In the genomic region with DNA sequence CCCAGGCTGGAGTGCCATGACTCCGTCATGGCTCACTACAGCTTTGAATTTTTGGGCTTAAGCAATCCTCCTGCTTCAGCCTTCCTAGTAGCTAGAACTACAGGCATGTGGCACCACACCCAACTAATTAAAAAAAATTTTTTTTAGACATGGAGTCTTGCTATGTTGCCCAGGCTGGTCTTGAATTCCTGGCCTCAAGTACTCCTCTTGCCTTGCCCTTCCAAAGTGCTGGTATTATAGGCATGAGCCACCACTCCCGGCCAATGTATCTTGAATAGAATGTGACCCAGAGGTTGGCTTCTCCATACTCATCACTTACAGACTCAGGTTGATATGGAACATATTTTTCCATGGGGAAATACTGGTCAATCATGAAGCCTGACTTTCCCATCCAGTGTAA, we compare ENCODE assay signal across 18 cellular contexts. TPM values are rescaled to one million over a fixed set of nuclear protein-coding genes. Genes with fewer than 3 reads are reported as not detected.
A peak's percentile ranks its signal among the peaks of the same experiment; 100 is the strongest.
DNase-seq lines count a peak whose midpoint lies in the region; ATAC-seq and TF ChIP-seq lines count a peak whose summit lies in the region.
"Had no signal": no experiment of that assay in that cellular context is flagged by ENCODE, and none has a peak within 500 bp of the region (broad histone marks: within the 10 kb centered on the region; RNA-seq: fewer than 3 reads in every experiment).

No MANE protein-coding gene starts in this region.

- no peak overlapping the region for H3K4me3 Mint-ChIP-seq in dendritic cell treated with granulocyte-macrophage colony-stimulating factor and Interleukin-4, amounts not matched to agents 40 ng/mL and 50 ng/mL, for 4 days
- H3K4me3 Mint-ChIP-seq: CD4-positive, alpha-beta memory T cell had no signal

- 67 to 72% methylated on average over 2 of the region's 2 CpGs for WGBS in esophagus squamous epithelium, 2 donors

- H3K9me3 ChIP-seq in esophagus squamous epithelium = no peaks in the 10 kb centered on the region
- H3K9me3 ChIP-seq: A549, HAP-1 had no signal

- DNase-seq in esophagus squamous epithelium (lab: John Stamatoyannopoulos, UW) (no peak), H7 (no peak)
- DNase-seq in activated T-cell treated with anti-CD3 and anti-CD28 coated beads, Interleukin-2, amount 50 U/mL, for 1 hour = no peak
- DNase-seq: AML-193; CD4-positive, alpha-beta memory T cell; DMS153; DMS79; GDM1; IMR-90 had no signal

- TF ChIP-seq CTCF in C4-2B (conservative IDR thresholded peaks at IDR 0.05) (no peak), esophagus squamous epithelium (IDR thresholded peaks at IDR 0.05) (no peak)

- no peaks in the 10 kb centered on the region for H3K27me3 Mint-ChIP-seq in dendritic cell treated with granulocyte-macrophage colony-stimulating factor and Interleukin-4, amounts not matched to agents 40 ng/mL and 50 ng/mL, for 4 days
- H3K27me3 Mint-ChIP-seq: CD4-positive, alpha-beta memory T cell had no signal

- H3K36me3 Mint-ChIP-seq in dendritic cell treated with granulocyte-macrophage colony-stimulating factor and Interleukin-4, amounts not matched to agents 40 ng/mL and 50 ng/mL, for 4 days (ENCODE audit: low read depth) = no peaks in the 10 kb centered on the region
- H3K36me3 Mint-ChIP-seq: CD14-positive monocyte; CD4-positive, alpha-beta memory T cell had no signal

- peak overlapping the region; percentile 68 for H3K27ac ChIP-seq in C4-2B
- peak overlapping the region; percentile 22 to 83 (median 74) for H3K27ac ChIP-seq in esophagus squamous epithelium
- peak overlapping the region in 12 of 21 experiments; percentile 4 to 76 (median 54) for H3K27ac ChIP-seq in skin epidermis
- H3K27ac ChIP-seq: 22Rv1, A549 had no signal

- H3K9me3 Mint-ChIP-seq in dendritic cell treated with granulocyte-macrophage colony-stimulating factor and Interleukin-4, amounts not matched to agents 40 ng/mL and 50 ng/mL, for 4 days = no peaks in the 10 kb centered on the region
- H3K9me3 Mint-ChIP-seq: CD14-positive monocyte had no signal

- H3K4me3 ChIP-seq in esophagus squamous epithelium = no peak overlapping the region
- H3K4me3 ChIP-seq in skin epidermis = no peak overlapping the region
- H3K4me3 ChIP-seq in H7 (ENCODE audit: insufficient read depth, low read depth, low read length) = no peak overlapping the region
- H3K4me3 ChIP-seq: A549, HAP-1 had no signal

- H3K4me1 ChIP-seq in esophagus squamous epithelium = peaks cover 31 to 70% (median 31%) of the 10 kb centered on the region in 3 donors
- H3K4me1 ChIP-seq: HAP-1 had no signal

- no peaks in the 10 kb centered on the region for H3K27me3 ChIP-seq in esophagus squamous epithelium
- H3K27me3 ChIP-seq in H7 (ENCODE audit: control insufficient read depth, insufficient read depth, low read length) = no peaks in the 10 kb centered on the region

- intact Hi-C loops in dendritic cell treated with granulocyte-macrophage colony-stimulating factor and Interleukin-4, amounts not matched to agents 40 ng/mL and 50 ng/mL, for 4 days (cut with micrococcal nuclease) = no loop called here
- intact Hi-C loops in esophagus squamous epithelium (cut with DNase I) = loop anchor here (10.0 kb wide), 1 partner anchor 51 kb away; a partner anchor contains a TSS

- no peak for TF ChIP-seq POLR2A in esophagus squamous epithelium (IDR thresholded peaks at IDR 0.05)

- H3K36me3 ChIP-seq in esophagus squamous epithelium = no peaks in the 10 kb centered on the region
- no peaks in the 10 kb centered on the region for H3K36me3 ChIP-seq in H7 (replicated peaks; ENCODE audit: control insufficient read depth, insufficient read depth, low read length)
- H3K36me3 ChIP-seq: HAP-1 had no signal

- ATAC-seq in GM21381 (IDR thresholded peaks at IDR 0.05; ENCODE audit: unreplicated experiment) (no peak), GM19455 (IDR thresholded peaks at IDR 0.05; ENCODE audit: unreplicated experiment) (no peak)
- ATAC-seq: A549 had no signal

- peaks cover 69% of the 10 kb centered on the region for H3K4me1 Mint-ChIP-seq in dendritic cell treated with granulocyte-macrophage colony-stimulating factor and Interleukin-4, amounts not matched to agents 40 ng/mL and 50 ng/mL, for 4 days (ENCODE audit: low read depth)

- H3K27ac Mint-ChIP-seq in dendritic cell treated with granulocyte-macrophage colony-stimulating factor and Interleukin-4, amounts not matched to agents 40 ng/mL and 50 ng/mL, for 4 days = peak overlapping the region; percentile 55

RNA-seq across cellular contexts. Expression of a gene that starts 51.2 kb away (rescaled TPM):
- 10 to 100 TPM; 11.1 to 18.9 (median 11.9) TPM for total RNA-seq in esophagus squamous epithelium
- 2.8 and 4.8 TPM in 2 replicates for total RNA-seq in H7 (2014; rRNA removed; shearing (Covaris generic))
